ENCODE assay signal across 8 cellular contexts in genomic region chr14:92040431-92041040, GRCh38. TPM values are rescaled to one million over a fixed set of nuclear protein-coding genes. Genes with fewer than 3 reads are reported as not detected.
DNase-seq lines count a peak whose midpoint lies in the region; ATAC-seq, FAIRE-seq and TF ChIP-seq lines count a peak whose summit lies in the region.

No MANE protein-coding gene starts in this region.

- H3K4me3 Mint-ChIP-seq in T-helper 1 cell treated with Interleukin-12 subunit alpha and Interleukin-12 subunit beta and Interleukin-4 antibody, amounts not matched to agents 30 μg/mL and 1 μg/mL, for 36 hours: peak overlapping the region; percentile 95

- H2AFZ ChIP-seq in endothelial cell of umbilical vein (ENCODE audit: low read depth, low read length): peak overlapping the region; percentile 76

- POLR2A ChIA-PET in endothelial cell of umbilical vein (lab: Charles Lee): interaction anchor here (0.9 to 1.8 kb wide), 4 partner anchors 44 to 754 kb away, joined by 3 to 11 read pairs (median 5); partner anchors contain the start of genes ATXN3, CPSF2, GOLGA5 and NDUFB1

- H3K4me3 ChIP-seq in LNCaP clone FGC (ENCODE audit: low read depth, low read length) (peak overlapping the region; percentile 94), endothelial cell of umbilical vein (replicated peaks in 1 of 3; ENCODE audit: insufficient read depth in 1 of 3, low read depth in 1 of 3, low read length in 3 of 3) (peak overlapping the region; percentile 43 to 96 (median 73)), upper lobe of right lung (peak overlapping the region; percentile 77)

- H3K9me3 Mint-ChIP-seq in T-helper 1 cell treated with Interleukin-12 subunit alpha and Interleukin-12 subunit beta and Interleukin-4 antibody, amounts not matched to agents 30 μg/mL and 1 μg/mL, for 36 hours: no peaks in the 10 kb centered on the region

- TF ChIP-seq POLR2A in endothelial cell of umbilical vein (IDR thresholded peaks at IDR 0.05; ENCODE audit: low read depth, low read length): no peak

- H3K79me2 ChIP-seq in endothelial cell of umbilical vein (ENCODE audit: control insufficient read depth, insufficient read depth, low read length): peaks cover 45% of the 10 kb centered on the region

- CTCF ChIA-PET in endothelial cell of umbilical vein (lab: Charles Lee): interaction anchor here (0.8 to 2.8 kb wide), 6 partner anchors 9 to 81 kb away, joined by 3 to 20 read pairs (median 4); partner anchors contain the start of genes ATXN3, CPSF2 and NDUFB1

- no peaks in the 10 kb centered on the region for H3K36me3 ChIP-seq in endothelial cell of umbilical vein (ENCODE audit: control insufficient read depth in 2 of 2, extremely low read depth in 1 of 2, insufficient read depth in 2 of 2, low read length in 2 of 2)
- no peaks in the 10 kb centered on the region for H3K36me3 ChIP-seq in upper lobe of right lung

- H3K4me2 ChIP-seq in endothelial cell of umbilical vein (ENCODE audit: insufficient read depth, low read length): peak overlapping the region; percentile 89

- peaks cover 16% of the 10 kb centered on the region for H3K4me1 ChIP-seq in endothelial cell of umbilical vein (ENCODE audit: control insufficient read depth, extremely low read depth, insufficient read depth, low read length)
- peaks cover 30% of the 10 kb centered on the region for H3K4me1 ChIP-seq in upper lobe of right lung

- H3K9ac ChIP-seq in endothelial cell of umbilical vein (replicated peaks; ENCODE audit: extremely low read depth, insufficient read depth, low read length): peak overlapping the region; percentile 99

- no peaks in the 10 kb centered on the region for H4K20me1 ChIP-seq in endothelial cell of umbilical vein (replicated peaks; ENCODE audit: control insufficient read depth, extremely low read depth, insufficient read depth, low read length)

- peaks cover 9% of the 10 kb centered on the region for H3K36me3 Mint-ChIP-seq in T-helper 1 cell treated with Interleukin-12 subunit alpha and Interleukin-12 subunit beta and Interleukin-4 antibody, amounts not matched to agents 30 μg/mL and 1 μg/mL, for 36 hours (ENCODE audit: low read depth)

- intact Hi-C loops in endothelial cell of umbilical vein (cut with micrococcal nuclease): loop anchor here (1.0 to 5.0 kb wide), 4 partner anchors 66 to 530 kb away; partner anchors contain the start of genes ATXN3, FBLN5 and PPP4R3A
- intact Hi-C loops in upper lobe of right lung (cut with DNase I): no loop called here

- H3K27ac ChIP-seq in endothelial cell of umbilical vein (ENCODE audit: insufficient read depth, low read depth, low read length): peak overlapping the region; percentile 92
- peak overlapping the region; percentile 95 for H3K27ac ChIP-seq in upper lobe of right lung

- H3K9me1 ChIP-seq in endothelial cell of umbilical vein (replicated peaks; ENCODE audit: control insufficient read depth, extremely low read depth, insufficient read depth, low read length): no peaks in the 10 kb centered on the region

- peak overlapping the region; percentile 98 for H3K27ac Mint-ChIP-seq in T-helper 1 cell treated with Interleukin-12 subunit alpha and Interleukin-12 subunit beta and Interleukin-4 antibody, amounts not matched to agents 30 μg/mL and 1 μg/mL, for 36 hours

- H3K27me3 ChIP-seq in endothelial cell of umbilical vein (ENCODE audit: control insufficient read depth in 2 of 2, insufficient read depth in 2 of 2, low read length in 2 of 2) (no peaks in the 10 kb centered on the region), upper lobe of right lung (no peaks in the 10 kb centered on the region)

- no TSS peak for BruUV-seq in endothelial cell of umbilical vein (replicated peaks; lab: Mats Ljungman, UMichigan)

- DNase-seq in COLO668 (lab: John Stamatoyannopoulos, UW; ENCODE audit: unreplicated experiment) (peak; percentile 21), GM19238 (ENCODE audit: insufficient read length, low spot score) (peak; percentile 3), LNCaP clone FGC (ENCODE audit: low read depth) (peak; percentile 45), endothelial cell of umbilical vein (ENCODE audit: low read depth, low spot score) (peak; percentile 46), middle frontal gyrus (ENCODE audit: extremely low spot score, low spot score) (peak; percentile 28), upper lobe of right lung (no peak)

- dilution Hi-C loops in endothelial cell of umbilical vein (cut with MboI; ENCODE audit: extremely low pct_ligation_motif_present, low sequenced_read_pairs): no loop called here

- no peak for TF ChIP-seq CTCF in LNCaP clone FGC (IDR thresholded peaks at IDR 0.05; ENCODE audit: control insufficient read depth, extremely low read depth, insufficient read depth)
- no peak for TF ChIP-seq CTCF in endothelial cell of umbilical vein (IDR thresholded peaks at IDR 0.05; ENCODE audit: extremely low read depth in 1 of 2, insufficient read depth in 1 of 2, low read depth in 1 of 2, low read length in 2 of 2)
- no peak for TF ChIP-seq CTCF in upper lobe of right lung (IDR thresholded peaks at IDR 0.05)

- peak; percentile 4 for FAIRE-seq in endothelial cell of umbilical vein (lab: Jason Lieb, UNC)

- H3K27me3 Mint-ChIP-seq in T-helper 1 cell treated with Interleukin-12 subunit alpha and Interleukin-12 subunit beta and Interleukin-4 antibody, amounts not matched to agents 30 μg/mL and 1 μg/mL, for 36 hours (ENCODE audit: low read depth): no peaks in the 10 kb centered on the region

- H3K9me3 ChIP-seq in endothelial cell of umbilical vein (replicated peaks; ENCODE audit: control insufficient read depth, insufficient read depth, low read length) (no peaks in the 10 kb centered on the region), upper lobe of right lung (no peaks in the 10 kb centered on the region)

- ATAC-seq in upper lobe of right lung: peak; percentile 49
- no peak for ATAC-seq in HG03342 (IDR thresholded peaks at IDR 0.05; ENCODE audit: unreplicated experiment)

- peaks cover 26% of the 10 kb centered on the region for H3K4me1 Mint-ChIP-seq in T-helper 1 cell treated with Interleukin-12 subunit alpha and Interleukin-12 subunit beta and Interleukin-4 antibody, amounts not matched to agents 30 μg/mL and 1 μg/mL, for 36 hours (ENCODE audit: low read depth)

TF ChIP-seq in endothelial cell of umbilical vein, 7 proteins besides CTCF, POLR2A, EP300 and RAD21:
- no peak for TF ChIP-seq GATA2 (IDR thresholded peaks at IDR 0.05; ENCODE audit: insufficient read depth, insufficient read length, low read depth, low read length)
- no peak for TF ChIP-seq FOS (IDR thresholded peaks at IDR 0.05; ENCODE audit: borderline replicate concordance, insufficient read depth, low read length)
- no peak for TF ChIP-seq MAX (IDR thresholded peaks at IDR 0.05; ENCODE audit: insufficient read depth, insufficient read length)
- TF ChIP-seq EZH2 (IDR thresholded peaks at IDR 0.05; ENCODE audit: borderline replicate concordance, low read depth, low read length, severe bottlenecking): no peak
- TF ChIP-seq POLR2AphosphoS5 (IDR thresholded peaks at IDR 0.05; ENCODE audit: insufficient read depth, low read depth, low read length): no peak
- no peak for TF ChIP-seq MYC (IDR thresholded peaks at IDR 0.05; ENCODE audit: low read depth, low read length)
- no peak for TF ChIP-seq JUN (IDR thresholded peaks at IDR 0.05; ENCODE audit: borderline replicate concordance, insufficient read depth, insufficient read length, low read depth)

RNA-seq across cellular contexts. Expression of gene TRIP11, which starts 0.7 kb away (rescaled TPM):
- total RNA-seq in endothelial cell of umbilical vein (51.7 and 58.0 TPM in 2 replicates), upper lobe of right lung (68.9 TPM)
- polyA plus RNA-seq in endothelial cell of umbilical vein: 6.0 and 7.0 TPM in 2 replicates
- polyA plus RNA-seq in endothelial cell of umbilical vein (2011; cell fraction: cytosol; rRNA removed): 8.6 and 10.0 TPM in 2 replicates
- 12.3 and 14.0 TPM in 2 replicates for polyA plus RNA-seq in endothelial cell of umbilical vein (2011; cell fraction: nucleus; rRNA removed)
- polyA plus RNA-seq in endothelial cell of umbilical vein (2012): 23.1 and 25.2 TPM in 2 replicates
- polyA minus RNA-seq in endothelial cell of umbilical vein: 90.7 and 111 TPM in 2 replicates
- polyA minus RNA-seq in endothelial cell of umbilical vein (2011; cell fraction: cytosol; rRNA and poly(A)+ RNA removed): 9.6 TPM
- polyA minus RNA-seq in endothelial cell of umbilical vein (2011; cell fraction: nucleus; rRNA and poly(A)+ RNA removed): 74.9 and 85.7 TPM in 2 replicates
